23 cellular contexts compared by ENCODE assay signal in the genomic region with DNA sequence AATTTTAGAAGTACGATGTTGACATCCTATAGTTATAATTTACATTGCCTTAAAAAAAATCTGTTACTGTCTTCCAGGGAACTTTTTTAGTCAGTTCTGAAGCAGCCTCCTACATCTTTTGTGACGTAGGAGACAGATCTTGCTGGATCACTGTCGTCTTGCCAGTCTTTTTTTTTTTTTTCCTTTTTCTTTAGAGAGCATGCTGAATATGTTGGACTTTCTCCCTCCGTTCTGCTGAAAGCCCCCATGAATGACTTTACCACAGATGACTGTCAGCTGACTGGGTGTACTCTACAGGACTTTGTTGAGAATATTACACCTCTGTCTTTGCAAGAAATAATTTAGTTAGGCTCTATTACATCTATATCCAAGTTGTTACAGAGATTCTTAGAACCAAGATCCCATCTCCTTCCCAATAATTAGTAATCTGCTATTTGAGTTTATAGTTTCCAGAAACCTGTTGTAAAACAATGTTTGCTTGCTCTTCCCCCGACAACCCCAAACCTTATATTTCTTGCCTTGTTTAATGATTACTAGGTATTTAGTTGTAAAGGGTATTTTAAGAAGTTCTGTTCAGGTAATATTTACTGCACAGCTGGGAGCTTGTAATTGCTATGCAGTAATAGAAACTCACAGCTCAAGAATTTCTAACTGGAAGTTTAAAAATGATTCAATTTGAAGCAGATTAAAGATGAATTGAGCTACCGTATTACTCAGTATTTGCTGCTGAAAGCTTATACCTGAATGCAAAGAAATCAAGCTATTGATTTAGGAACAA.
DNase-seq lines count a peak whose midpoint lies in the region; ATAC-seq and TF ChIP-seq lines count a peak whose summit lies in the region.
"Had no signal": no experiment of that assay in that cellular context is flagged by ENCODE, and none has a peak within 500 bp of the region (broad histone marks: within the 10 kb centered on the region; RNA-seq: fewer than 3 reads in every experiment).

No MANE protein-coding gene starts in this region.

- no peak overlapping the region for H2BK12ac ChIP-seq in neuronal stem cell (ENCODE audit: low read length)

- H3K36me3 ChIP-seq in RWPE2 (ENCODE audit: low read depth): no peaks in the 10 kb centered on the region
- no peaks in the 10 kb centered on the region for H3K36me3 ChIP-seq in fibroblast of lung (ENCODE audit: control insufficient read depth, insufficient read depth, low read length)
- H3K36me3 ChIP-seq in neuronal stem cell (replicated peaks in 1 of 2; ENCODE audit: control insufficient read depth in 2 of 2, insufficient read depth in 2 of 2, low read length in 2 of 2): no peaks in the 10 kb centered on the region
- no peaks in the 10 kb centered on the region for H3K36me3 ChIP-seq in right atrium auricular region
- H3K36me3 ChIP-seq: BLaER1, heart right ventricle had no signal

- no peak overlapping the region for H3K4ac ChIP-seq in neuronal stem cell (ENCODE audit: low read length)

- H2AK5ac ChIP-seq in neuronal stem cell (ENCODE audit: low read depth, low read length): no peak overlapping the region

- no peaks in the 10 kb centered on the region for H3K79me1 ChIP-seq in neuronal stem cell (ENCODE audit: low read depth, low read length)

- H3K18ac ChIP-seq in neuronal stem cell (ENCODE audit: low read length): no peak overlapping the region

- H4K8ac ChIP-seq in neuronal stem cell (ENCODE audit: low read depth, low read length): no peak overlapping the region

- peaks cover 11% of the 10 kb centered on the region for H3K4me1 ChIP-seq in RWPE2 (ENCODE audit: insufficient read depth, poor library complexity, severe bottlenecking)
- peaks cover 5% of the 10 kb centered on the region for H3K4me1 ChIP-seq in fibroblast of lung (ENCODE audit: control insufficient read depth, extremely low read depth, insufficient read depth, low read length)
- peaks cover 0 to 5% of the 10 kb centered on the region in 2 donors for H3K4me1 ChIP-seq in neuronal stem cell (ENCODE audit: control insufficient read depth in 2 of 2, insufficient read depth in 1 of 2, low read depth in 1 of 2, low read length in 2 of 2)
- H3K4me1 ChIP-seq in right atrium auricular region: peaks cover 0 to 45% of the 10 kb centered on the region in 2 donors
- H3K4me1 ChIP-seq: BLaER1 had no signal

- H2BK15ac ChIP-seq in neuronal stem cell (ENCODE audit: low read length): no peak overlapping the region

- DNase-seq in ELR (ENCODE audit: low read depth) (peak; percentile 39), RWPE2 (ENCODE audit: low spot score) (no peak), fibroblast of lung (ENCODE audit: low read depth in 2 of 2) (peak in 1 of 2 donors; percentile 49), neuronal stem cell (ENCODE audit: low spot score) (no peak), HEK293T (ENCODE audit: extremely low spot score) (no peak), right atrium auricular region (ENCODE audit: low spot score) (no peak), GM10248 (ENCODE audit: extremely low spot score) (no peak)
- no peak for DNase-seq in activated naive CD4-positive, alpha-beta T cell treated with Interleukin-2 at 50 U/mL for 16 hours
- DNase-seq: activated CD4-positive, alpha-beta T cell treated with anti-CD3 and anti-CD28 coated beads for 48 hours; activated naive CD4-positive, alpha-beta T cell treated with anti-CD3 and anti-CD28 coated beads, Interleukin-2, amount 10 ng/mL, durations not matched to agents 7 days and 5 days; activated T-cell treated with anti-CD3 and anti-CD28 coated beads, Interleukin-2, amount 50 U/mL, for 48 hours; amygdala; Calu3; heart right ventricle; HFFc6; left cardiac atrium; MV-4-11; NCI-H2171 treated with DMSO at 0.1 percent for 48 hours; NCI-H526 treated with DMSO at 0.1 percent for 48 hours; occipital lobe; right cardiac atrium; stimulated activated CD4-positive, alpha-beta T cell treated with anti-CD3 and anti-CD28 coated beads, Interleukin-15, amount 100 ng/mL, for 24 hours had no signal

- no CpG with 5 or more reads among the region's 6 CpGs for WGBS in neuronal stem cell (ENCODE audit: extremely low coverage in 2 of 2, insufficient read length in 2 of 2, insufficient replicate concordance in 1 of 2), 2 donors

- H3K27ac ChIP-seq in RWPE2 (ENCODE audit: poor library complexity, severe bottlenecking): peak overlapping the region; percentile 16
- no peak overlapping the region for H3K27ac ChIP-seq in fibroblast of lung (ENCODE audit: insufficient read depth, low read length)
- H3K27ac ChIP-seq in neuronal stem cell (replicated peaks; ENCODE audit: low read length): no peak overlapping the region
- H3K27ac ChIP-seq in right atrium auricular region: no peak overlapping the region
- H3K27ac ChIP-seq: BLaER1, heart right ventricle had no signal

- H3K27me3 ChIP-seq in RWPE2 (ENCODE audit: insufficient read depth, poor library complexity, severe bottlenecking) (no peaks in the 10 kb centered on the region), fibroblast of lung (ENCODE audit: control insufficient read depth, insufficient read depth, low read length) (no peaks in the 10 kb centered on the region), neuronal stem cell (ENCODE audit: control insufficient read depth in 3 of 3, insufficient read depth in 3 of 3, low read depth in 1 of 3, low read length in 3 of 3) (no peaks in the 10 kb centered on the region), right atrium auricular region (no peaks in the 10 kb centered on the region)
- H3K27me3 ChIP-seq: BLaER1, heart right ventricle had no signal

- H2AFZ ChIP-seq in fibroblast of lung (ENCODE audit: low read length): no peak overlapping the region
- peak overlapping the region; percentile 21 for H2AFZ ChIP-seq in neuronal stem cell (ENCODE audit: low read length)

- POLR2A ChIA-PET in HEK293T (lab: Yijun Ruan, JAX) (no interaction called here), GM10248 (lab: Yijun Ruan, JAX) (no interaction called here)

- H3K4me2 ChIP-seq in fibroblast of lung (ENCODE audit: extremely low read depth, insufficient read depth, low read length) (peak overlapping the region; percentile 11), neuronal stem cell (ENCODE audit: insufficient read depth, low read length, poor library complexity, severe bottlenecking) (no peak overlapping the region)
- H3K4me2 ChIP-seq: BLaER1 had no signal

- H4K91ac ChIP-seq in neuronal stem cell (ENCODE audit: low read depth, low read length, poor library complexity): no peak overlapping the region

- no peak overlapping the region for H3K4me3 ChIP-seq in RWPE2 (ENCODE audit: severe bottlenecking)
- H3K4me3 ChIP-seq in fibroblast of lung (replicated peaks in 1 of 4; ENCODE audit: control extremely low read depth in 1 of 4, insufficient read depth in 1 of 4, low read depth in 3 of 4, low read length in 4 of 4): no peak overlapping the region
- H3K4me3 ChIP-seq in neuronal stem cell (ENCODE audit: low read length in 2 of 2): no peak overlapping the region
- no peak overlapping the region for H3K4me3 ChIP-seq in right atrium auricular region
- H3K4me3 ChIP-seq: BLaER1, heart right ventricle had no signal

- peaks cover 16% of the 10 kb centered on the region for H3K79me2 ChIP-seq in fibroblast of lung (ENCODE audit: control insufficient read depth, insufficient read depth, low read length)

- H3K9ac ChIP-seq in fibroblast of lung (ENCODE audit: insufficient read depth, low read length) (no peak overlapping the region), neuronal stem cell (ENCODE audit: low read depth, low read length, poor library complexity) (no peak overlapping the region)
- H3K9ac ChIP-seq: BLaER1 had no signal

- no peaks in the 10 kb centered on the region for H3K9me3 ChIP-seq in RWPE2 (ENCODE audit: severe bottlenecking)
- H3K9me3 ChIP-seq in fibroblast of lung (ENCODE audit: control insufficient read depth, insufficient read depth, low read depth, low read length): no peaks in the 10 kb centered on the region
- peaks cover 0 to 3% of the 10 kb centered on the region in 2 donors for H3K9me3 ChIP-seq in neuronal stem cell (replicated peaks in 1 of 2; ENCODE audit: control insufficient read depth in 2 of 2, insufficient read depth in 1 of 2, low read depth in 1 of 2, low read length in 2 of 2)
- H3K9me3 ChIP-seq in right atrium auricular region: no peaks in the 10 kb centered on the region
- H3K9me3 ChIP-seq: BLaER1, heart right ventricle had no signal

- ATAC-seq in RWPE2 (ENCODE audit: low read depth): no peak; the same call in 2 of the 3 replicates
- ATAC-seq: heart right ventricle, left cardiac atrium, right cardiac atrium had no signal

- CTCF ChIA-PET in HEK293T (lab: Yijun Ruan, JAX): no interaction called here
- CTCF ChIA-PET in GM10248 (lab: Yijun Ruan, JAX): interaction anchor here (1.0 kb wide), 1 partner anchor 123 kb away, joined by 3 read pairs; no protein-coding TSS in a partner anchor

- H4K20me1 ChIP-seq in fibroblast of lung (ENCODE audit: control insufficient read depth, extremely low read depth, insufficient read depth, low read length): peaks cover 2% of the 10 kb centered on the region
- H4K20me1 ChIP-seq: BLaER1 had no signal

- no peak overlapping the region for H3K23ac ChIP-seq in neuronal stem cell (ENCODE audit: low read depth, low read length, poor library complexity)

- no peak overlapping the region for H2BK120ac ChIP-seq in neuronal stem cell (ENCODE audit: low read depth, low read length)

- no peak for TF ChIP-seq CTCF in RWPE2 (IDR thresholded peaks at IDR 0.05; ENCODE audit: poor library complexity, severe bottlenecking)
- TF ChIP-seq CTCF in fibroblast of lung (conservative IDR thresholded peaks at IDR 0.05 in 1 of 2, IDR thresholded peaks at IDR 0.05 in 1 of 2; ENCODE audit: low read depth in 1 of 2, low read length in 2 of 2): no peak
- no peak for TF ChIP-seq CTCF in right atrium auricular region (IDR thresholded peaks at IDR 0.05)
- no peak for TF ChIP-seq CTCF in GM10248 (IDR thresholded peaks at IDR 0.05; ENCODE audit: control extremely low read depth, extremely low read depth, low read depth, missing control alignments)

- no peak overlapping the region for H3K14ac ChIP-seq in neuronal stem cell (ENCODE audit: low read length)

- H2BK5ac ChIP-seq in neuronal stem cell (ENCODE audit: low read length): no peak overlapping the region

TF ChIP-seq in HEK293T, 16 proteins besides CTCF, POLR2A, EP300 and RAD21 (continues in another document):
- no peak for TF ChIP-seq SP1 (IDR thresholded peaks at IDR 0.05)
- TF ChIP-seq FOXA1 (IDR thresholded peaks at IDR 0.05): no peak
- no peak for TF ChIP-seq ARNT (IDR thresholded peaks at IDR 0.05)
- TF ChIP-seq BHLHE40 (IDR thresholded peaks at IDR 0.05; ENCODE audit: borderline replicate concordance): no peak
- TF ChIP-seq L3MBTL2 (conservative IDR thresholded peaks at IDR 0.05): no peak
- no peak for TF ChIP-seq TARDBP (IDR thresholded peaks at IDR 0.05)
